In the genomic region with DNA sequence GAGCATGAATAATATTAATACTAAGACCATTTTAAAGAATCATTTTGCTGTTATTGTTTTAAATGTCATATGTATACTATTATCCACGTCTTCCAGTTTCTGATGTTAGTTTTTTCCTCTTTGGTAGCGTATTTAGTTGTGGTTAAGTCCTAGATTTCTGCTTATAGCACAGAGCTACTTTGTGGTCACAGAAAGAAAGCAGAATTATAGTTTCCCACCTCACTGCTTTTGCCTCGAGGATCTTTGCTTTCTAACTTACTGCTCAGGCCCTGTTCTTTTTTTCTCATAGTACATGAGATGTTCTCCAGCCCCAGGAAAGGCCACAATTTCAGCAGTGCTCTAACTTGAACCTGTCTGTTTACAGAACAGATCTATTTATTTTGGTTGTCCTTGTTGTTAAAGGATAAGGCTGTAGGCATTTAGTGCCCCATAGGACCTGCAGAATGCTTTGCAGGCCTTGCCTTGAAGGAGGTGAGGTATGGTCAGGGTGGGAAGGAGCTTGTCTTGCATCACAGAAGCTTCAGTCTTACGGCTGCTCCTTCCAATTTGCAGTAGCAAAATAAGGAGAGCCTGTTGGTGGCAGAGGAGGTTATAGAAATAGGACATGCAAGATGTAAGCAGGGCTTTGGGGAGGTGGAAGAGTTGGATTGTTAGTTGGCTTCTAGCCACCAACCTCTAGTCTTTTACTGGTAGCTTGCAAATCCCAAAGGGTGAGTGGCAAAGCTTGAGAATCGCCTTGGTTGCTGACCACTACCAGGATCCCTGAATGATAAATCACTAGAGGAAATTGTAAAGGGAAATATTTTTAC, we compare ENCODE assay signal across 1 cellular context.
TF ChIP-seq lines count a peak whose summit lies in the region.

No MANE protein-coding gene starts in this region.

TF ChIP-seq in SK-N-SH, 30 proteins besides CTCF, POLR2A, EP300 and RAD21 (continued from another document):
- TF ChIP-seq IRF3 (IDR thresholded peaks at IDR 0.05; ENCODE audit: low read depth, low read length), result no peak
- TF ChIP-seq, protein P1, sequence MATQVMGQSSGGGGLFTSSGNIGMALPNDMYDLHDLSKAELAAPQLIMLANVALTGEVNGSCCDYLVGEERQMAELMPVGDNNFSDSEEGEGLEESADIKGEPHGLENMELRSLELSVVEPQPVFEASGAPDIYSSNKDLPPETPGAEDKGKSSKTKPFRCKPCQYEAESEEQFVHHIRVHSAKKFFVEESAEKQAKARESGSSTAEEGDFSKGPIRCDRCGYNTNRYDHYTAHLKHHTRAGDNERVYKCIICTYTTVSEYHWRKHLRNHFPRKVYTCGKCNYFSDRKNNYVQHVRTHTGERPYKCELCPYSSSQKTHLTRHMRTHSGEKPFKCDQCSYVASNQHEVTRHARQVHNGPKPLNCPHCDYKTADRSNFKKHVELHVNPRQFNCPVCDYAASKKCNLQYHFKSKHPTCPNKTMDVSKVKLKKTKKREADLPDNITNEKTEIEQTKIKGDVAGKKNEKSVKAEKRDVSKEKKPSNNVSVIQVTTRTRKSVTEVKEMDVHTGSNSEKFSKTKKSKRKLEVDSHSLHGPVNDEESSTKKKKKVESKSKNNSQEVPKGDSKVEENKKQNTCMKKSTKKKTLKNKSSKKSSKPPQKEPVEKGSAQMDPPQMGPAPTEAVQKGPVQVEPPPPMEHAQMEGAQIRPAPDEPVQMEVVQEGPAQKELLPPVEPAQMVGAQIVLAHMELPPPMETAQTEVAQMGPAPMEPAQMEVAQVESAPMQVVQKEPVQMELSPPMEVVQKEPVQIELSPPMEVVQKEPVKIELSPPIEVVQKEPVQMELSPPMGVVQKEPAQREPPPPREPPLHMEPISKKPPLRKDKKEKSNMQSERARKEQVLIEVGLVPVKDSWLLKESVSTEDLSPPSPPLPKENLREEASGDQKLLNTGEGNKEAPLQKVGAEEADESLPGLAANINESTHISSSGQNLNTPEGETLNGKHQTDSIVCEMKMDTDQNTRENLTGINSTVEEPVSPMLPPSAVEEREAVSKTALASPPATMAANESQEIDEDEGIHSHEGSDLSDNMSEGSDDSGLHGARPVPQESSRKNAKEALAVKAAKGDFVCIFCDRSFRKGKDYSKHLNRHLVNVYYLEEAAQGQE (IDR thresholded peaks at IDR 0.05; ENCODE audit: low read depth, low read length), result no peak
- no peak for TF ChIP-seq ELF1 (IDR thresholded peaks at IDR 0.05)
- TF ChIP-seq MXI1 (IDR thresholded peaks at IDR 0.05; ENCODE audit: low read depth, low read length), result no peak
